9 cellular contexts compared by ENCODE assay signal in the genomic region with DNA sequence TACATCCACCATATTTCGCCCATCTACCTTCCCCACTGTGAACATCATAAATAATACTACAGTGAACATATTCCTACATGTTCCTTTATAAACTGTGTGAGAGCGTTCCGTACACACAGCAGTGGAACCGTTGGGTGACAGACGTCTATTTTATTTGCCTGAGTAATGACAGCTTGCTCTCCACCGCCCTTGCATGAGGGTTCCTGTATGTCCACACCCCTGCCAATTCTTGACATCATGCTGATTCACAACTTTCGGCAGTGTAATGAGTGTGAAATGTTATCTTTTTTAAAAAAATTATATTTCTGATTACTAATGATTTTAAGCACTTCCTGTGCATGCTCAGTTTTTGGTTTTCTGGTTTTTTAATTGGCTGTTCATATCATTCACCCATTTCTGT. TPM values are rescaled to one million over a fixed set of nuclear protein-coding genes. Genes with fewer than 3 reads are reported as not detected.
DNase-seq lines count a peak whose midpoint lies in the region; ATAC-seq and TF ChIP-seq lines count a peak whose summit lies in the region.
"Had no signal": no experiment of that assay in that cellular context is flagged by ENCODE, and none has a peak within 500 bp of the region (broad histone marks: within the 10 kb centered on the region; RNA-seq: fewer than 3 reads in every experiment).

No MANE protein-coding gene starts in this region.

- H3K4me3 Mint-ChIP-seq in Caco-2 (ENCODE audit: unreplicated experiment), result no peak overlapping the region

- no peak overlapping the region for H3K27ac ChIP-seq in SU-DHL-6 (ENCODE audit: low read depth, low read length)
- H3K27ac ChIP-seq: psoas muscle had no signal

- no peak for TF ChIP-seq CTCF in Caco-2 (IDR thresholded peaks at IDR 0.05; ENCODE audit: insufficient read depth in 1 of 2, low read depth in 1 of 2, low read length in 1 of 2, severe bottlenecking in 1 of 2, unreplicated experiment in 1 of 2)
- no peak for TF ChIP-seq CTCF in SU-DHL-6 (IDR thresholded peaks at IDR 0.05; ENCODE audit: insufficient read depth, low read length, poor library complexity, severe bottlenecking)

- CTCF ChIA-PET in Caco-2 (lab: Charles Lee), result no interaction called here

- no peak for ATAC-seq in GM21737 (IDR thresholded peaks at IDR 0.05; ENCODE audit: unreplicated experiment)
- ATAC-seq: psoas muscle had no signal

- no peak overlapping the region for H3K4me3 ChIP-seq in Caco-2 (ENCODE audit: low read depth, low read length)
- no peak overlapping the region for H3K4me3 ChIP-seq in SU-DHL-6 (ENCODE audit: insufficient read depth, low read length, poor library complexity, severe bottlenecking)
- H3K4me3 ChIP-seq: psoas muscle had no signal

- peak overlapping the region; percentile 14 for H3K27ac Mint-ChIP-seq in Caco-2 (ENCODE audit: unreplicated experiment)

- no peak overlapping the region for H3K4me2 ChIP-seq in SU-DHL-6 (ENCODE audit: low read depth, low read length, poor library complexity, severe bottlenecking)

- no peaks in the 10 kb centered on the region for H3K9me2 ChIP-seq in SU-DHL-6 (replicated peaks; ENCODE audit: insufficient read depth, low read length)

- H4K20me1 ChIP-seq in SU-DHL-6 (ENCODE audit: low read depth, low read length), result no peaks in the 10 kb centered on the region

- H3K36me3 ChIP-seq in Caco-2 (ENCODE audit: control insufficient read depth, insufficient read depth, low read length) (no peaks in the 10 kb centered on the region; the same call in 1 of the 2 replicates), SU-DHL-6 (ENCODE audit: low read length) (no peaks in the 10 kb centered on the region)

- peaks cover 18% of the 10 kb centered on the region for H3K4me1 ChIP-seq in Caco-2
- H3K4me1 ChIP-seq: psoas muscle had no signal

- intact Hi-C loops in Caco-2 (cut with micrococcal nuclease; ENCODE audit: unreplicated experiment), result loop anchor here (5.0 kb wide), 1 partner anchor 139 kb away; no protein-coding TSS in a partner anchor

- no peak for DNase-seq in Caco-2
- DNase-seq in HT1080 (ENCODE audit: low read depth), result peak; percentile 61
- peak; percentile 28 for DNase-seq in fibroblast of the conjunctiva (ENCODE audit: low read depth)
- no peak for DNase-seq in DMS153 (lab: John Stamatoyannopoulos, UW)
- DNase-seq in NCI-H128 (lab: John Stamatoyannopoulos, UW; ENCODE audit: unreplicated experiment), result no peak
- no peak for DNase-seq in cortex of kidney (lab: John Stamatoyannopoulos, UW)
- DNase-seq: psoas muscle had no signal

- no peaks in the 10 kb centered on the region for H3K27me3 ChIP-seq in Caco-2 (replicated peaks; ENCODE audit: control insufficient read depth, insufficient read depth, low read length)
- H3K27me3 ChIP-seq in SU-DHL-6 (ENCODE audit: low read length), result no peaks in the 10 kb centered on the region

- peaks cover 19% of the 10 kb centered on the region; the same call in 1 of the 2 replicates for H3F3A ChIP-seq in SU-DHL-6 (ENCODE audit: insufficient read depth)

- POLR2A ChIA-PET in Caco-2 (lab: Charles Lee), result no interaction called here

- no TSS peak for BruUV-seq in Caco-2 (replicated peaks; lab: Mats Ljungman, UMichigan)

- H3K36me3 Mint-ChIP-seq in Caco-2 (ENCODE audit: insufficient read depth, unreplicated experiment), result peaks cover 20% of the 10 kb centered on the region

- H2AFZ ChIP-seq in SU-DHL-6 (ENCODE audit: low read depth, low read length, severe bottlenecking), result peak overlapping the region; percentile 65

- H3K27me3 Mint-ChIP-seq in Caco-2 (ENCODE audit: insufficient read depth, unreplicated experiment), result no peaks in the 10 kb centered on the region

- peaks cover 5% of the 10 kb centered on the region for H3K79me2 ChIP-seq in SU-DHL-6 (ENCODE audit: insufficient read depth, low read length)

- H3K4me1 Mint-ChIP-seq in Caco-2 (ENCODE audit: low read depth, unreplicated experiment), result peaks cover 12% of the 10 kb centered on the region

- H3K9me3 ChIP-seq in Caco-2 (no peaks in the 10 kb centered on the region), SU-DHL-6 (ENCODE audit: insufficient read depth, low read length) (no peaks in the 10 kb centered on the region)
- H3K9me3 ChIP-seq: psoas muscle had no signal

- no peak overlapping the region for H3K9ac ChIP-seq in SU-DHL-6 (ENCODE audit: low read length)

- H3K9me3 Mint-ChIP-seq in Caco-2 (ENCODE audit: unreplicated experiment), result no peaks in the 10 kb centered on the region

RNA-seq across cellular contexts. Expression of gene RAD52, which starts 4.3 kb away (rescaled TPM):
- total RNA-seq in Caco-2 (2022), result 53.8 and 53.9 TPM in 2 replicates
- 9.9 and 21.9 TPM in 2 replicates for total RNA-seq in HT1080 (2014; rRNA removed; shearing (Covaris generic))
- polyA plus RNA-seq in HT1080 (2015; cell fraction: cytosol; rRNA removed), result 8.3 and 10.7 TPM in 2 replicates
- 63.0 and 76.0 TPM in 2 replicates for polyA plus RNA-seq in HT1080 (2015; cell fraction: nucleus; rRNA removed)

RNA-seq across cellular contexts. Expression of gene ERC1, which starts 37.2 kb away (rescaled TPM):
- 88.4 and 111 TPM in 2 replicates for total RNA-seq in Caco-2 (2022)
- 11.1 and 17.9 TPM in 2 replicates for total RNA-seq in HT1080 (2014; rRNA removed; shearing (Covaris generic))
- 5.4 and 5.5 TPM in 2 replicates for polyA plus RNA-seq in HT1080 (2015; cell fraction: cytosol; rRNA removed)
- 11.5 and 12.4 TPM in 2 replicates for polyA plus RNA-seq in HT1080 (2015; cell fraction: nucleus; rRNA removed)

Comparison
In these comparisons a context has a peak if more than half of its experiments do, and no peak if none do; other contexts are left out.
1. DNase-seq: peak in HT1080 (single experiment) and fibroblast of the conjunctiva (single experiment); none in Caco-2 (0 of 2), DMS153 (single experiment), NCI-H128 (single experiment) and cortex of kidney (single experiment).